In genomic region chr17:10297691-10298090, GRCh38 we compare ENCODE assay signal across 2 cellular contexts.
TF ChIP-seq lines count a peak whose summit lies in the region.

No MANE protein-coding gene starts in this region.

TF ChIP-seq in HepG2, 621 proteins besides CTCF, POLR2A, EP300 and RAD21 (continued from another document):
- TF ChIP-seq ATF7 (IDR thresholded peaks at IDR 0.05) (peak; percentile 15; the same call in 1 of the 2 replicates), ATF7 (CRISPR knock-in tag; IDR thresholded peaks at IDR 0.05) (no peak), CREB1 (IDR thresholded peaks at IDR 0.05) (peak; percentile 97), CREB1 (CRISPR knock-in tag; IDR thresholded peaks at IDR 0.05) (no peak)

TF ChIP-seq in H1, 55 proteins besides CTCF, POLR2A, EP300 and RAD21 (continued from another document):
- TF ChIP-seq HDAC2 (IDR thresholded peaks at IDR 0.05; ENCODE audit: borderline replicate concordance in 1 of 2, low read depth in 2 of 2, low read length in 2 of 2) (no peak), CHD2 (IDR thresholded peaks at IDR 0.05; ENCODE audit: low read length) (no peak), CEBPB (IDR thresholded peaks at IDR 0.05; ENCODE audit: low read depth, low read length) (no peak)
